In the genomic region with DNA sequence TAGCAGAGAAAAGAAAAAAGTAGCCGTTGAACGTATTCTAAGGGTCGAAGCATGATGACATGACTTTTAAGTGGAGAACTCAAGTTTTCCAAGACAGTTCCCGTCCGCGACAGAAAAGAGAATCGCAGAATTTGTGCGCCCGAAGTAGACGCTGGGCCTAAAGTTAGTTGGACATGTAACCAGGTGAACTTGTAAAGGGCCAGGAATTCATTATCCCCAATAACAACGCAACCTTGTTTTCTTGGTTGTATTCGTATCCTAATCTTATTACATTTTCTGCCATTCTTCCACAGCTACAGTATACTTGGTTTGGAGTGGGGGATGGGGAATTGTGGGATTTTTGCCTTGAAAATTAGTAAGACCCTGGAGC, we compare ENCODE assay signal across 8 cellular contexts. TPM values are rescaled to one million over a fixed set of nuclear protein-coding genes. Genes with fewer than 3 reads are reported as not detected.
A peak's percentile ranks its signal among the peaks of the same experiment; 100 is the strongest.
DNase-seq lines count a peak whose midpoint lies in the region; ATAC-seq, FAIRE-seq and TF ChIP-seq lines count a peak whose summit lies in the region.

No MANE protein-coding gene starts in this region.

- H3K9ac ChIP-seq in BLaER1 treated with 17β-estradiol and CSF1 and Interleukin-3, amounts not matched to agents 10 nM and 100 nM, result peak overlapping the region; percentile 91 to 99 (median 97)
- peak overlapping the region; percentile 97 for H3K9ac ChIP-seq in astrocyte (ENCODE audit: low read length)
- H3K9ac ChIP-seq in kidney (ENCODE audit: low read length in 2 of 2), result peak overlapping the region; percentile 90 to 91

- peak overlapping the region; percentile 77 to 96 (median 84) for H3K4me2 ChIP-seq in BLaER1 treated with 17β-estradiol and CSF1 and Interleukin-3, amounts not matched to agents 10 nM and 100 nM
- peak overlapping the region; percentile 93 for H3K4me2 ChIP-seq in astrocyte (ENCODE audit: low read length)

- H3K27me3 ChIP-seq in BLaER1 treated with 17β-estradiol and CSF1 and Interleukin-3, amounts not matched to agents 10 nM and 100 nM, result no peaks in the 10 kb centered on the region
- no peaks in the 10 kb centered on the region for H3K27me3 ChIP-seq in astrocyte (ENCODE audit: insufficient read depth, low read length)

- peak overlapping the region; percentile 91 for H3K4me3 Mint-ChIP-seq in astrocyte (ENCODE audit: unreplicated experiment)

- H3K36me3 ChIP-seq in BLaER1 treated with 17β-estradiol and CSF1 and Interleukin-3, amounts not matched to agents 10 nM and 100 nM, result peaks cover 20 to 44% (median 27%) of the 10 kb centered on the region in 11 experiments
- peaks cover 17% of the 10 kb centered on the region; the same call in 1 of the 2 replicates for H3K36me3 ChIP-seq in KOPT-K1 (ENCODE audit: insufficient read depth, low read length)
- no peaks in the 10 kb centered on the region for H3K36me3 ChIP-seq in astrocyte (ENCODE audit: insufficient read depth, low read length)
- no peaks in the 10 kb centered on the region for H3K36me3 ChIP-seq in kidney (ENCODE audit: control insufficient read depth in 1 of 2, insufficient read depth in 2 of 2, low read length in 2 of 2)

- ATAC-seq in GM18502 (IDR thresholded peaks at IDR 0.05; ENCODE audit: poor library complexity, unreplicated experiment), result no peak
- ATAC-seq in HG03521 (IDR thresholded peaks at IDR 0.05; ENCODE audit: unreplicated experiment), result no peak
- no peak for ATAC-seq in HG03520 (IDR thresholded peaks at IDR 0.05; ENCODE audit: unreplicated experiment)

- peaks cover 27% of the 10 kb centered on the region for H3K4me1 Mint-ChIP-seq in astrocyte (ENCODE audit: low read depth, unreplicated experiment)

- DNase-seq in astrocyte (ENCODE audit: low read depth) (peak; percentile 35), kidney (no peak), stromal cell of bone marrow (ENCODE audit: low read depth) (peak; percentile 53)

- peaks cover 60% of the 10 kb centered on the region for H3K79me2 ChIP-seq in astrocyte (ENCODE audit: insufficient read depth, low read length)

- H3K36me3 Mint-ChIP-seq in astrocyte (ENCODE audit: low read depth, unreplicated experiment), result peaks cover 14% of the 10 kb centered on the region

- FAIRE-seq in astrocyte (lab: Jason Lieb, UNC) (no peak), kidney (lab: Jason Lieb, UNC) (no peak)

- H3K4me3 ChIP-seq in BLaER1 treated with 17β-estradiol and CSF1 and Interleukin-3, amounts not matched to agents 10 nM and 100 nM, result peak overlapping the region; percentile 86 to 99 (median 92)
- H3K4me3 ChIP-seq in astrocyte (ENCODE audit: insufficient read depth, low read depth, low read length) (peak overlapping the region; percentile 79), kidney (ENCODE audit: low read length in 2 of 2) (peak overlapping the region; percentile 80 to 89)

- H2AFZ ChIP-seq in astrocyte (ENCODE audit: low read depth, low read length), result peak overlapping the region; percentile 1

- no peak for TF ChIP-seq CTCF in astrocyte (IDR thresholded peaks at IDR 0.05; ENCODE audit: insufficient read depth, low read depth, low read length)
- TF ChIP-seq CTCF in kidney (IDR thresholded peaks at IDR 0.05; ENCODE audit: borderline replicate concordance, extremely low read depth, insufficient read depth), result no peak

- peaks cover 35 to 51% (median 41%) of the 10 kb centered on the region in 10 experiments for H3K4me1 ChIP-seq in BLaER1 treated with 17β-estradiol and CSF1 and Interleukin-3, amounts not matched to agents 10 nM and 100 nM
- H3K4me1 ChIP-seq in astrocyte (ENCODE audit: insufficient read depth, low read length), result peaks cover 12% of the 10 kb centered on the region
- peaks cover 9 to 10% of the 10 kb centered on the region in 2 donors for H3K4me1 ChIP-seq in kidney (ENCODE audit: control insufficient read depth in 1 of 2, insufficient read depth in 1 of 2, low read depth in 1 of 2, low read length in 2 of 2)

- H3K9me3 Mint-ChIP-seq in astrocyte (ENCODE audit: unreplicated experiment), result no peaks in the 10 kb centered on the region

- H3K27me3 Mint-ChIP-seq in astrocyte (ENCODE audit: low read depth, unreplicated experiment), result no peaks in the 10 kb centered on the region

- H3K27ac Mint-ChIP-seq in astrocyte (ENCODE audit: unreplicated experiment), result peak overlapping the region; percentile 87

- intact Hi-C loops in kidney (cut with DNase I), result no loop called here

- peaks cover 39 to 55% (median 50%) of the 10 kb centered on the region in 11 experiments for H4K20me1 ChIP-seq in BLaER1 treated with 17β-estradiol and CSF1 and Interleukin-3, amounts not matched to agents 10 nM and 100 nM
- H4K20me1 ChIP-seq in astrocyte (ENCODE audit: insufficient read depth, low read length), result peaks cover 49% of the 10 kb centered on the region

- peak overlapping the region; percentile 91 to 98 (median 94) for H3K27ac ChIP-seq in BLaER1 treated with 17β-estradiol and CSF1 and Interleukin-3, amounts not matched to agents 10 nM and 100 nM
- H3K27ac ChIP-seq in KOPT-K1 (ENCODE audit: low read depth, low read length, poor library complexity, severe bottlenecking), result peak overlapping the region; percentile 84
- H3K27ac ChIP-seq in astrocyte (ENCODE audit: low read depth, low read length), result peak overlapping the region; percentile 89
- H3K27ac ChIP-seq in kidney (ENCODE audit: low read depth in 2 of 2, low read length in 2 of 2), result peak overlapping the region; percentile 82 to 89

- H3K9me3 ChIP-seq in BLaER1 treated with 17β-estradiol and CSF1 and Interleukin-3, amounts not matched to agents 10 nM and 100 nM (replicated peaks in 1 of 11), result no peaks in the 10 kb centered on the region
- H3K9me3 ChIP-seq in KOPT-K1 (ENCODE audit: insufficient read depth, low read length, poor library complexity, severe bottlenecking), result no peaks in the 10 kb centered on the region
- no peaks in the 10 kb centered on the region for H3K9me3 ChIP-seq in astrocyte (ENCODE audit: insufficient read depth, low read depth, low read length)
- H3K9me3 ChIP-seq in kidney (ENCODE audit: control insufficient read depth in 1 of 2, low read length in 2 of 2), result no peaks in the 10 kb centered on the region

RNA-seq across cellular contexts. Expression of gene ITCH, which starts 0.9 kb away (rescaled TPM):
- 73.6 and 79.0 TPM in 2 replicates for total RNA-seq in astrocyte
- 63.1 TPM for total RNA-seq in kidney
- 10.1 TPM for polyA plus RNA-seq in kidney (ENCODE audit: insufficient read depth, low read depth, low replicate concordance)
